ENCODE assay signal across 8 cellular contexts in genomic region chr6:106628658-106629102, GRCh38. TPM values are rescaled to one million over a fixed set of nuclear protein-coding genes. Genes with fewer than 3 reads are reported as not detected.
DNase-seq lines count a peak whose midpoint lies in the region; ATAC-seq and TF ChIP-seq lines count a peak whose summit lies in the region.

No MANE protein-coding gene starts in this region.

- intact Hi-C loops in aorta (cut with DNase I) = no loop called here

- H3K27ac ChIP-seq in KOPT-K1 (ENCODE audit: low read depth, low read length, poor library complexity, severe bottlenecking) = peak overlapping the region; percentile 75
- H3K27ac ChIP-seq in aorta (ENCODE audit: low read depth in 1 of 2, low read length in 2 of 2) = no peak overlapping the region

- peaks cover 12% of the 10 kb centered on the region for H3K36me3 Mint-ChIP-seq in central memory CD8-positive, alpha-beta T cell (ENCODE audit: insufficient read depth)
- no peaks in the 10 kb centered on the region for H3K36me3 Mint-ChIP-seq in mesothelial cell of epicardium

- peak overlapping the region; percentile 100 for H3K27ac Mint-ChIP-seq in central memory CD8-positive, alpha-beta T cell (ENCODE audit: low read depth)
- peak overlapping the region; percentile 98 for H3K27ac Mint-ChIP-seq in mesothelial cell of epicardium

- no peaks in the 10 kb centered on the region for H3K36me3 ChIP-seq in KOPT-K1 (ENCODE audit: insufficient read depth, low read length)
- no peaks in the 10 kb centered on the region for H3K36me3 ChIP-seq in aorta (ENCODE audit: control insufficient read depth in 1 of 2, insufficient read depth in 2 of 2, low read length in 1 of 2)

- no peaks in the 10 kb centered on the region for H3K9me3 ChIP-seq in KOPT-K1 (ENCODE audit: insufficient read depth, low read length, poor library complexity, severe bottlenecking)
- no peaks in the 10 kb centered on the region for H3K9me3 ChIP-seq in aorta (ENCODE audit: control insufficient read depth, low read length)

- no peak for TF ChIP-seq CTCF in mesothelial cell of epicardium (IDR thresholded peaks at IDR 0.05; ENCODE audit: unreplicated experiment)

- H3K4me3 Mint-ChIP-seq in central memory CD8-positive, alpha-beta T cell = peak overlapping the region; percentile 97
- H3K4me3 Mint-ChIP-seq in mesothelial cell of epicardium = peak overlapping the region; percentile 93

- H3K9me3 Mint-ChIP-seq in central memory CD8-positive, alpha-beta T cell = no peaks in the 10 kb centered on the region
- no peaks in the 10 kb centered on the region for H3K9me3 Mint-ChIP-seq in mesothelial cell of epicardium

- DNase-seq in Ammon's horn (ENCODE audit: low spot score) = peak; percentile 6
- DNase-seq in central memory CD8-positive, alpha-beta T cell (ENCODE audit: low spot score in 2 of 2) = no peak
- DNase-seq in mesothelial cell of epicardium (ENCODE audit: low spot score in 2 of 2, unreplicated experiment in 2 of 2) = no peak
- no peak for DNase-seq in aorta
- no peak for DNase-seq in AG20443 (ENCODE audit: low spot score)
- DNase-seq in germinal center (ENCODE audit: low spot score) = no peak

- no peaks in the 10 kb centered on the region for H3K27me3 Mint-ChIP-seq in central memory CD8-positive, alpha-beta T cell
- no peaks in the 10 kb centered on the region for H3K27me3 Mint-ChIP-seq in mesothelial cell of epicardium (ENCODE audit: low read depth)

- no peaks in the 10 kb centered on the region for H3K4me1 ChIP-seq in aorta (ENCODE audit: control insufficient read depth in 1 of 2, insufficient read depth in 2 of 2, low read length in 2 of 2)

- H3K27me3 ChIP-seq in aorta (ENCODE audit: control insufficient read depth in 1 of 2, insufficient read depth in 2 of 2, low read length in 1 of 2) = no peaks in the 10 kb centered on the region

- H3K4me1 Mint-ChIP-seq in central memory CD8-positive, alpha-beta T cell = peaks cover 22% of the 10 kb centered on the region
- peaks cover 40% of the 10 kb centered on the region for H3K4me1 Mint-ChIP-seq in mesothelial cell of epicardium

- WGBS in aorta, 2 donors = 32 to 33% methylated on average over 7 of the region's 7 CpGs

- peak; percentile 9 for ATAC-seq in GM19395 (IDR thresholded peaks at IDR 0.05; ENCODE audit: unreplicated experiment)
- no peak for ATAC-seq in central memory CD8-positive, alpha-beta T cell (replicated peaks; ENCODE audit: extremely low read depth, poor library complexity, severe bottlenecking)
- ATAC-seq in aorta (ENCODE audit: low FRiP score) = peak; percentile 24

- peak overlapping the region; percentile 67 to 86 for H3K4me3 ChIP-seq in aorta (ENCODE audit: low read length in 2 of 2)

RNA-seq across cellular contexts. Expression of gene RTN4IP1, which starts 0.6 kb away (rescaled TPM):
- 6.8 to 8.1 TPM (median 7.5 TPM) in 3 replicates for total RNA-seq in mesothelial cell of epicardium
- total RNA-seq in aorta = 1 to 10 TPM; 3.1 TPM
- polyA plus RNA-seq in aorta = 1 to 10 TPM; 2.5 to 3.6 TPM

RNA-seq across cellular contexts. Expression of gene QRSL1, which starts 0.7 kb away (rescaled TPM):
- total RNA-seq in mesothelial cell of epicardium (16.1 to 17.5 TPM (median 17.2 TPM) in 3 replicates), aorta (1 to 10 TPM; 5.2 to 8.7 TPM)
- polyA plus RNA-seq in aorta = 1 to 10 TPM; 1.9 to 5.0 TPM
